In genomic region chr9:87786423-87786822, GRCh38 we compare ENCODE assay signal across 15 cellular contexts.
"Had no signal": no experiment of that assay in that cellular context is flagged by ENCODE, and none has a peak within 500 bp of the region (broad histone marks: within the 10 kb centered on the region; RNA-seq: fewer than 3 reads in every experiment).

No MANE protein-coding gene starts in this region.

- DNase-seq: activated CD4-positive, alpha-beta T cell treated with anti-CD3 and anti-CD28 coated beads, Interleukin-2, amount 50 U/mL, for 4 hours; activated CD4-positive, CD25-positive, alpha-beta regulatory T cell treated with anti-CD3 and anti-CD28 coated beads, Interleukin-2, amount 50 U/mL, for 72 hours; activated CD8-positive, alpha-beta memory T cell treated with anti-CD3 and anti-CD28 coated beads, Interleukin-2, amount 10 ng/mL, durations not matched to agents 7 days and 5 days; activated effector memory CD4-positive, alpha-beta T cell treated with Interleukin-2 at 50 U/mL for 16 hours; activated naive CD4-positive, alpha-beta T cell treated with anti-CD3 and anti-CD28 coated beads, Interleukin-2, amount 50 U/mL, for 16 hours; effector CD8-positive, alpha-beta T cell; foreskin melanocyte; glutamatergic neuron; hypothalamus; occipital lobe; retina; stimulated activated naive CD4-positive, alpha-beta T cell treated with Interleukin-2 at 50 U/mL for 16 hours; substantia nigra; tibial artery had no signal

- H3K4me1 Mint-ChIP-seq: activated CD8-positive, alpha-beta memory T cell treated with anti-CD3 and anti-CD28 coated beads, Interleukin-2, amount 10 ng/mL, durations not matched to agents 7 days and 5 days had no signal

- H3K27me3 Mint-ChIP-seq: dendritic cell treated with granulocyte-macrophage colony-stimulating factor and Interleukin-4, amounts not matched to agents 40 ng/mL and 50 ng/mL, for 4 days had no signal

- H3K27ac ChIP-seq: tibial artery had no signal

- H3K36me3 ChIP-seq: tibial artery had no signal

- H3K4me3 ChIP-seq: tibial artery had no signal

- H3K4me3 Mint-ChIP-seq: activated CD8-positive, alpha-beta memory T cell treated with anti-CD3 and anti-CD28 coated beads, Interleukin-2, amount 10 ng/mL, durations not matched to agents 7 days and 5 days; dendritic cell treated with granulocyte-macrophage colony-stimulating factor and Interleukin-4, amounts not matched to agents 40 ng/mL and 50 ng/mL, for 4 days had no signal

- H3K36me3 Mint-ChIP-seq: activated CD8-positive, alpha-beta memory T cell treated with anti-CD3 and anti-CD28 coated beads, Interleukin-2, amount 10 ng/mL, durations not matched to agents 7 days and 5 days had no signal

- H3K27me3 ChIP-seq: tibial artery had no signal

- H3K9me3 ChIP-seq: tibial artery had no signal

- H3K4me1 ChIP-seq: tibial artery had no signal

- H3K27ac Mint-ChIP-seq: activated CD8-positive, alpha-beta memory T cell treated with anti-CD3 and anti-CD28 coated beads, Interleukin-2, amount 10 ng/mL, durations not matched to agents 7 days and 5 days; dendritic cell treated with granulocyte-macrophage colony-stimulating factor and Interleukin-4, amounts not matched to agents 40 ng/mL and 50 ng/mL, for 4 days had no signal

- H3K9me3 Mint-ChIP-seq: dendritic cell treated with granulocyte-macrophage colony-stimulating factor and Interleukin-4, amounts not matched to agents 40 ng/mL and 50 ng/mL, for 4 days had no signal
